Comparison of ENCODE assay signal across 9 cellular contexts in genomic region chr1:207279683-207280082, GRCh38.
"Had no signal": no experiment of that assay in that cellular context is flagged by ENCODE, and none has a peak within 500 bp of the region (broad histone marks: within the 10 kb centered on the region; RNA-seq: fewer than 3 reads in every experiment).

No MANE protein-coding gene starts in this region.

- DNase-seq: GM23248, H9, HFFc6, IMR-90, KBM-7 had no signal

- H3K27ac ChIP-seq: GM23248, HL-60 had no signal

- H3K4me3 Mint-ChIP-seq: H9, HFFc6 had no signal

- H2AFZ ChIP-seq: GM23248 had no signal

- ATAC-seq: HCT116 had no signal

- H3K27ac Mint-ChIP-seq: H9, HFFc6 had no signal

- H3K9me3 Mint-ChIP-seq: HFFc6 had no signal

- H3K4me1 Mint-ChIP-seq: H9 had no signal

- H3K4me3 ChIP-seq: GM23248 had no signal

- H3K9ac ChIP-seq: GM23248 had no signal

- FAIRE-seq: H1, H54 had no signal
